1 cellular context compared by ENCODE assay signal in the genomic region with DNA sequence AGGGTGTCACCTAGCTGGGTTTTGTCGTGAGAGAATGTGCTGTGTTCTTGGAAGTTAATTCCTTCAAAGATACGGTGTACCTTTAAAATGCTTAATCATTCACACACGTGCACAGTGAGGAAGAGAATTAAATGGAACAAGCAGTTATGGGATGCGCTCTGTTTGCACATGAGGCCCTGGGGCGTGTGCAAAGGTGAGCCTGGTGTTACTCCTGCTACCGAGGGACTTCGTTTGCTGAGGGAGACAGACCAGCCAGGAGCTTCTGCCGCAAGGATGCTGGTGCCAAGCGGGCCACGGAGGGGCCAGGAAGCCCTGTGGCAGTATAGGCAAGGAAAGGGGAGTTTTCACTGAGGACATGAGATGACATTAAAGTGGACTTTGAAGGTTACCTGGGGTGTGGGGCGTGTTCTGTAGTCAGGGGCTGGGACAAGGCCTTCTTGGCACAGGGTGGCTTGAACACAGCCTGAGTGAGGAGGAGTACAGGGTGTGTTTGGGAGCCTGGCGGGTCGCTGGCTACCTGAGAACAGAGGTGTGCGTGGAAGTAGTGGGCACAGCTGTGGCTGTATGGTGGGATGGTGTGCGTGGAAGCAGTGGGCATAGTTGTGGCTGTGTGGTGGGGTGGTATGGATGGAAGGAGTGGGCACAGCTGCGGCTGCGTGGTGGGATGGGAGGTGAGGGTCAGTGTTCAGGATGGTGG.
TF ChIP-seq lines count a peak whose summit lies in the region.

No MANE protein-coding gene starts in this region.

TF ChIP-seq in WTC11, 78 proteins besides CTCF, POLR2A, EP300 and RAD21 (continued from another document):
- TF ChIP-seq, protein P1, sequence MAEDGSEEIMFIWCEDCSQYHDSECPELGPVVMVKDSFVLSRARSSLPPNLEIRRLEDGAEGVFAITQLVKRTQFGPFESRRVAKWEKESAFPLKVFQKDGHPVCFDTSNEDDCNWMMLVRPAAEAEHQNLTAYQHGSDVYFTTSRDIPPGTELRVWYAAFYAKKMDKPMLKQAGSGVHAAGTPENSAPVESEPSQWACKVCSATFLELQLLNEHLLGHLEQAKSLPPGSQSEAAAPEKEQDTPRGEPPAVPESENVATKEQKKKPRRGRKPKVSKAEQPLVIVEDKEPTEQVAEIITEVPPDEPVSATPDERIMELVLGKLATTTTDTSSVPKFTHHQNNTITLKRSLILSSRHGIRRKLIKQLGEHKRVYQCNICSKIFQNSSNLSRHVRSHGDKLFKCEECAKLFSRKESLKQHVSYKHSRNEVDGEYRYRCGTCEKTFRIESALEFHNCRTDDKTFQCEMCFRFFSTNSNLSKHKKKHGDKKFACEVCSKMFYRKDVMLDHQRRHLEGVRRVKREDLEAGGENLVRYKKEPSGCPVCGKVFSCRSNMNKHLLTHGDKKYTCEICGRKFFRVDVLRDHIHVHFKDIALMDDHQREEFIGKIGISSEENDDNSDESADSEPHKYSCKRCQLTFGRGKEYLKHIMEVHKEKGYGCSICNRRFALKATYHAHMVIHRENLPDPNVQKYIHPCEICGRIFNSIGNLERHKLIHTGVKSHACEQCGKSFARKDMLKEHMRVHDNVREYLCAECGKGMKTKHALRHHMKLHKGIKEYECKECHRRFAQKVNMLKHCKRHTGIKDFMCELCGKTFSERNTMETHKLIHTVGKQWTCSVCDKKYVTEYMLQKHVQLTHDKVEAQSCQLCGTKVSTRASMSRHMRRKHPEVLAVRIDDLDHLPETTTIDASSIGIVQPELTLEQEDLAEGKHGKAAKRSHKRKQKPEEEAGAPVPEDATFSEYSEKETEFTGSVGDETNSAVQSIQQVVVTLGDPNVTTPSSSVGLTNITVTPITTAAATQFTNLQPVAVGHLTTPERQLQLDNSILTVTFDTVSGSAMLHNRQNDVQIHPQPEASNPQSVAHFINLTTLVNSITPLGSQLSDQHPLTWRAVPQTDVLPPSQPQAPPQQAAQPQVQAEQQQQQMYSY (CRISPR knock-in tag; IDR thresholded peaks at IDR 0.05): no peak
- TF ChIP-seq KAT7 (CRISPR knock-in tag; IDR thresholded peaks at IDR 0.05; ENCODE audit: borderline replicate concordance) (no peak), ELF4 (CRISPR knock-in tag; IDR thresholded peaks at IDR 0.05; ENCODE audit: low read depth) (no peak), TP53 (CRISPR knock-in tag; IDR thresholded peaks at IDR 0.05) (no peak), NFYB (CRISPR knock-in tag; conservative IDR thresholded peaks at IDR 0.05; ENCODE audit: low read depth) (no peak), ATF1 (CRISPR knock-in tag; IDR thresholded peaks at IDR 0.05) (no peak), SMAD3 (CRISPR knock-in tag; IDR thresholded peaks at IDR 0.05; ENCODE audit: borderline replicate concordance) (no peak), NR1H2 (CRISPR knock-in tag; IDR thresholded peaks at IDR 0.05) (no peak), FOXP1 (CRISPR knock-in tag; IDR thresholded peaks at IDR 0.05; ENCODE audit: borderline replicate concordance) (no peak)
- TF ChIP-seq, protein P2, sequence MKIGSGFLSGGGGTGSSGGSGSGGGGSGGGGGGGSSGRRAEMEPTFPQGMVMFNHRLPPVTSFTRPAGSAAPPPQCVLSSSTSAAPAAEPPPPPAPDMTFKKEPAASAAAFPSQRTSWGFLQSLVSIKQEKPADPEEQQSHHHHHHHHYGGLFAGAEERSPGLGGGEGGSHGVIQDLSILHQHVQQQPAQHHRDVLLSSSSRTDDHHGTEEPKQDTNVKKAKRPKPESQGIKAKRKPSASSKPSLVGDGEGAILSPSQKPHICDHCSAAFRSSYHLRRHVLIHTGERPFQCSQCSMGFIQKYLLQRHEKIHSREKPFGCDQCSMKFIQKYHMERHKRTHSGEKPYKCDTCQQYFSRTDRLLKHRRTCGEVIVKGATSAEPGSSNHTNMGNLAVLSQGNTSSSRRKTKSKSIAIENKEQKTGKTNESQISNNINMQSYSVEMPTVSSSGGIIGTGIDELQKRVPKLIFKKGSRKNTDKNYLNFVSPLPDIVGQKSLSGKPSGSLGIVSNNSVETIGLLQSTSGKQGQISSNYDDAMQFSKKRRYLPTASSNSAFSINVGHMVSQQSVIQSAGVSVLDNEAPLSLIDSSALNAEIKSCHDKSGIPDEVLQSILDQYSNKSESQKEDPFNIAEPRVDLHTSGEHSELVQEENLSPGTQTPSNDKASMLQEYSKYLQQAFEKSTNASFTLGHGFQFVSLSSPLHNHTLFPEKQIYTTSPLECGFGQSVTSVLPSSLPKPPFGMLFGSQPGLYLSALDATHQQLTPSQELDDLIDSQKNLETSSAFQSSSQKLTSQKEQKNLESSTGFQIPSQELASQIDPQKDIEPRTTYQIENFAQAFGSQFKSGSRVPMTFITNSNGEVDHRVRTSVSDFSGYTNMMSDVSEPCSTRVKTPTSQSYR (CRISPR knock-in tag; IDR thresholded peaks at IDR 0.05): no peak
- TF ChIP-seq, protein P3, sequence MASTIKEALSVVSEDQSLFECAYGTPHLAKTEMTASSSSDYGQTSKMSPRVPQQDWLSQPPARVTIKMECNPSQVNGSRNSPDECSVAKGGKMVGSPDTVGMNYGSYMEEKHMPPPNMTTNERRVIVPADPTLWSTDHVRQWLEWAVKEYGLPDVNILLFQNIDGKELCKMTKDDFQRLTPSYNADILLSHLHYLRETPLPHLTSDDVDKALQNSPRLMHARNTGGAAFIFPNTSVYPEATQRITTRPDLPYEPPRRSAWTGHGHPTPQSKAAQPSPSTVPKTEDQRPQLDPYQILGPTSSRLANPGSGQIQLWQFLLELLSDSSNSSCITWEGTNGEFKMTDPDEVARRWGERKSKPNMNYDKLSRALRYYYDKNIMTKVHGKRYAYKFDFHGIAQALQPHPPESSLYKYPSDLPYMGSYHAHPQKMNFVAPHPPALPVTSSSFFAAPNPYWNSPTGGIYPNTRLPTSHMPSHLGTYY (CRISPR knock-in tag; IDR thresholded peaks at IDR 0.05): no peak
- TF ChIP-seq, protein P4, sequence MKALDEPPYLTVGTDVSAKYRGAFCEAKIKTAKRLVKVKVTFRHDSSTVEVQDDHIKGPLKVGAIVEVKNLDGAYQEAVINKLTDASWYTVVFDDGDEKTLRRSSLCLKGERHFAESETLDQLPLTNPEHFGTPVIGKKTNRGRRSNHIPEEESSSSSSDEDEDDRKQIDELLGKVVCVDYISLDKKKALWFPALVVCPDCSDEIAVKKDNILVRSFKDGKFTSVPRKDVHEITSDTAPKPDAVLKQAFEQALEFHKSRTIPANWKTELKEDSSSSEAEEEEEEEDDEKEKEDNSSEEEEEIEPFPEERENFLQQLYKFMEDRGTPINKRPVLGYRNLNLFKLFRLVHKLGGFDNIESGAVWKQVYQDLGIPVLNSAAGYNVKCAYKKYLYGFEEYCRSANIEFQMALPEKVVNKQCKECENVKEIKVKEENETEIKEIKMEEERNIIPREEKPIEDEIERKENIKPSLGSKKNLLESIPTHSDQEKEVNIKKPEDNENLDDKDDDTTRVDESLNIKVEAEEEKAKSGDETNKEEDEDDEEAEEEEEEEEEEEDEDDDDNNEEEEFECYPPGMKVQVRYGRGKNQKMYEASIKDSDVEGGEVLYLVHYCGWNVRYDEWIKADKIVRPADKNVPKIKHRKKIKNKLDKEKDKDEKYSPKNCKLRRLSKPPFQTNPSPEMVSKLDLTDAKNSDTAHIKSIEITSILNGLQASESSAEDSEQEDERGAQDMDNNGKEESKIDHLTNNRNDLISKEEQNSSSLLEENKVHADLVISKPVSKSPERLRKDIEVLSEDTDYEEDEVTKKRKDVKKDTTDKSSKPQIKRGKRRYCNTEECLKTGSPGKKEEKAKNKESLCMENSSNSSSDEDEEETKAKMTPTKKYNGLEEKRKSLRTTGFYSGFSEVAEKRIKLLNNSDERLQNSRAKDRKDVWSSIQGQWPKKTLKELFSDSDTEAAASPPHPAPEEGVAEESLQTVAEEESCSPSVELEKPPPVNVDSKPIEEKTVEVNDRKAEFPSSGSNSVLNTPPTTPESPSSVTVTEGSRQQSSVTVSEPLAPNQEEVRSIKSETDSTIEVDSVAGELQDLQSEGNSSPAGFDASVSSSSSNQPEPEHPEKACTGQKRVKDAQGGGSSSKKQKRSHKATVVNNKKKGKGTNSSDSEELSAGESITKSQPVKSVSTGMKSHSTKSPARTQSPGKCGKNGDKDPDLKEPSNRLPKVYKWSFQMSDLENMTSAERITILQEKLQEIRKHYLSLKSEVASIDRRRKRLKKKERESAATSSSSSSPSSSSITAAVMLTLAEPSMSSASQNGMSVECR (CRISPR knock-in tag; IDR thresholded peaks at IDR 0.05; ENCODE audit: borderline replicate concordance): no peak
- TF ChIP-seq, protein P5, sequence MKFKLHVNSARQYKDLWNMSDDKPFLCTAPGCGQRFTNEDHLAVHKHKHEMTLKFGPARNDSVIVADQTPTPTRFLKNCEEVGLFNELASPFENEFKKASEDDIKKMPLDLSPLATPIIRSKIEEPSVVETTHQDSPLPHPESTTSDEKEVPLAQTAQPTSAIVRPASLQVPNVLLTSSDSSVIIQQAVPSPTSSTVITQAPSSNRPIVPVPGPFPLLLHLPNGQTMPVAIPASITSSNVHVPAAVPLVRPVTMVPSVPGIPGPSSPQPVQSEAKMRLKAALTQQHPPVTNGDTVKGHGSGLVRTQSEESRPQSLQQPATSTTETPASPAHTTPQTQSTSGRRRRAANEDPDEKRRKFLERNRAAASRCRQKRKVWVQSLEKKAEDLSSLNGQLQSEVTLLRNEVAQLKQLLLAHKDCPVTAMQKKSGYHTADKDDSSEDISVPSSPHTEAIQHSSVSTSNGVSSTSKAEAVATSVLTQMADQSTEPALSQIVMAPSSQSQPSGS (CRISPR knock-in tag; IDR thresholded peaks at IDR 0.05; ENCODE audit: borderline replicate concordance, low read depth): no peak
- TF ChIP-seq, protein P6, sequence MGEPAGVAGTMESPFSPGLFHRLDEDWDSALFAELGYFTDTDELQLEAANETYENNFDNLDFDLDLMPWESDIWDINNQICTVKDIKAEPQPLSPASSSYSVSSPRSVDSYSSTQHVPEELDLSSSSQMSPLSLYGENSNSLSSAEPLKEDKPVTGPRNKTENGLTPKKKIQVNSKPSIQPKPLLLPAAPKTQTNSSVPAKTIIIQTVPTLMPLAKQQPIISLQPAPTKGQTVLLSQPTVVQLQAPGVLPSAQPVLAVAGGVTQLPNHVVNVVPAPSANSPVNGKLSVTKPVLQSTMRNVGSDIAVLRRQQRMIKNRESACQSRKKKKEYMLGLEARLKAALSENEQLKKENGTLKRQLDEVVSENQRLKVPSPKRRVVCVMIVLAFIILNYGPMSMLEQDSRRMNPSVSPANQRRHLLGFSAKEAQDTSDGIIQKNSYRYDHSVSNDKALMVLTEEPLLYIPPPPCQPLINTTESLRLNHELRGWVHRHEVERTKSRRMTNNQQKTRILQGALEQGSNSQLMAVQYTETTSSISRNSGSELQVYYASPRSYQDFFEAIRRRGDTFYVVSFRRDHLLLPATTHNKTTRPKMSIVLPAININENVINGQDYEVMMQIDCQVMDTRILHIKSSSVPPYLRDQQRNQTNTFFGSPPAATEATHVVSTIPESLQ (CRISPR knock-in tag; IDR thresholded peaks at IDR 0.05): no peak
- TF ChIP-seq, protein P7, sequence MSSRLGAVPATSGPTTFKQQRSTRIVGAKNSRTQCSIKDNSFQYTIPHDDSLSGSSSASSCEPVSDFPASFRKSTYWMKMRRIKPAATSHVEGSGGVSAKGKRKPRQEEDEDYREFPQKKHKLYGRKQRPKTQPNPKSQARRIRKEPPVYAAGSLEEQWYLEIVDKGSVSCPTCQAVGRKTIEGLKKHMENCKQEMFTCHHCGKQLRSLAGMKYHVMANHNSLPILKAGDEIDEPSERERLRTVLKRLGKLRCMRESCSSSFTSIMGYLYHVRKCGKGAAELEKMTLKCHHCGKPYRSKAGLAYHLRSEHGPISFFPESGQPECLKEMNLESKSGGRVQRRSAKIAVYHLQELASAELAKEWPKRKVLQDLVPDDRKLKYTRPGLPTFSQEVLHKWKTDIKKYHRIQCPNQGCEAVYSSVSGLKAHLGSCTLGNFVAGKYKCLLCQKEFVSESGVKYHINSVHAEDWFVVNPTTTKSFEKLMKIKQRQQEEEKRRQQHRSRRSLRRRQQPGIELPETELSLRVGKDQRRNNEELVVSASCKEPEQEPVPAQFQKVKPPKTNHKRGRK (CRISPR knock-in tag; IDR thresholded peaks at IDR 0.05; ENCODE audit: borderline replicate concordance): no peak
